In the genomic region with DNA sequence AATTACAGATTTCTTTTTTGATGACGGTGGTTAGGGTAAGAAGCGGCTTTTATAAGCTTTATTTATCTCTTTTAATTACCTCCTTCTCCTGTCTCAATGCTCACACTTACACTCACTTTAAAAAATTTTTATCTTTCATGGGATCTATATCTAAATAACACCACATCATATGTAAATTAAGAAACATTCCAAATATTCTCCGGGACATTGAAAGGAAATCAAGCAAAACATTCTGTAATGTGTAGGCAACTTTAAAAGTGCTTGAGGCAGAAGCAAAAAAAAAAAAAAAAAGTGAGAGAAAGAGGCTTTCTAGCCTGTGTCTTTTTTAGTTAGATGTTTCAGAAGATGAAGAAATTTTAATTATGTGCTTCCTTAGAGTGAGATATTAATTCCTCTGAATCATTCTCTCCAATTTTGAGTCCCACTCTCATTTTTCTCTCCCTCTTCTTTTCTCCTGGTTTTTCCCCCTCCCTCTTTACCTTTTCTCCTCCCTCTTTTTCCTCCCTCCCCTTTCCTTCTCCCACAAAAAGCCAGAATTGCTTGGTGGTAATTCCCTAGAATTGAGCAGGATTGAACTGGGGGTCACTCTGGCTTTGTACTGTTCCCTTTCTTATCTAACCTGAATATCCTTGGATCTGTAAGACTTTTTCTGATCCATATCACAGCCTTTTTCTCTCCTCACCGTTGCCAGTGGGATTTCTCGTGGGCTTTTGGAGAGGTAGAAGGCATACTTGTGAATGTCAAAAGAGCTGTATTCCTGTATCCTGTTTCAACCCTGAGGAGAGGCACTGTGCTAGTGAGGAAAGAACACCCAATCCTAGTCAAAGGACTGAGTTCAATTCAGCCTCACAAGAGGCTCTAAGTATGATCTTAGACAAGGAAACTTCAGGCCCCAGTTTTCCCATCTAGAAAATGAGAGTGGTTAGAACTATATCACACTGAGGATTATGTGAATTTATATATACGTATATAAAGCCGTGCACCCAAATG, we compare ENCODE assay signal across 23 cellular contexts. TPM values are rescaled to one million over a fixed set of nuclear protein-coding genes. Genes with fewer than 3 reads are reported as not detected.
DNase-seq lines count a peak whose midpoint lies in the region; ATAC-seq and TF ChIP-seq lines count a peak whose summit lies in the region.
"Had no signal": no experiment of that assay in that cellular context is flagged by ENCODE, and none has a peak within 500 bp of the region (broad histone marks: within the 10 kb centered on the region; RNA-seq: fewer than 3 reads in every experiment).

No MANE protein-coding gene starts in this region.

- TF ChIP-seq CTCF in SU-DHL-6 (IDR thresholded peaks at IDR 0.05; ENCODE audit: insufficient read depth, low read length, poor library complexity, severe bottlenecking) (no peak), type B pancreatic cell (conservative IDR thresholded peaks at IDR 0.05) (no peak)

- H3K4me2 ChIP-seq in SU-DHL-6 (ENCODE audit: low read depth, low read length, poor library complexity, severe bottlenecking): peak overlapping the region; percentile 32
- H3K4me2 ChIP-seq: hepatocyte had no signal

- peaks cover 6% of the 10 kb centered on the region; the same call in 1 of the 2 replicates for H4K20me1 ChIP-seq in SU-DHL-6 (ENCODE audit: low read depth, low read length)

- H3K4me3 Mint-ChIP-seq in activated naive CD4-positive, alpha-beta T cell treated with anti-CD3 and anti-CD28 coated beads, Interleukin-2, amount 50 U/mL, for 24 hours: no peak overlapping the region
- H3K4me3 Mint-ChIP-seq in activated naive CD4-positive, alpha-beta T cell treated with anti-CD3 and anti-CD28 coated beads, Interleukin-2, amount 10 ng/mL, durations not matched to agents 7 days and 5 days: no peak overlapping the region
- H3K4me3 Mint-ChIP-seq in memory B cell (no peak overlapping the region), type B pancreatic cell (no peak overlapping the region)
- no peak overlapping the region for H3K4me3 Mint-ChIP-seq in activated CD4-positive, alpha-beta T cell treated with anti-CD3 and anti-CD28 coated beads, Interleukin-2, amount 10 ng/mL, durations not matched to agents 24 days and 14 days
- H3K4me3 Mint-ChIP-seq: stimulated activated effector memory CD8-positive, alpha-beta T cell treated with anti-CD3 and anti-CD28 coated beads, Interleukin-12 subunit alpha, Interleukin-12 subunit beta, amount 100 ng/mL, for 72 hours had no signal

- H3K4me3 ChIP-seq in SU-DHL-6 (ENCODE audit: insufficient read depth, low read length, poor library complexity, severe bottlenecking): no peak overlapping the region
- H3K4me3 ChIP-seq: hepatocyte, MG63, prostate gland, testis had no signal

- H3K27me3 Mint-ChIP-seq in activated naive CD4-positive, alpha-beta T cell treated with anti-CD3 and anti-CD28 coated beads, Interleukin-2, amount 50 U/mL, for 24 hours: no peaks in the 10 kb centered on the region
- H3K27me3 Mint-ChIP-seq in activated naive CD4-positive, alpha-beta T cell treated with anti-CD3 and anti-CD28 coated beads, Interleukin-2, amount 10 ng/mL, durations not matched to agents 7 days and 5 days: no peaks in the 10 kb centered on the region
- H3K27me3 Mint-ChIP-seq in memory B cell (no peaks in the 10 kb centered on the region), type B pancreatic cell (no peaks in the 10 kb centered on the region)
- no peaks in the 10 kb centered on the region for H3K27me3 Mint-ChIP-seq in activated CD4-positive, alpha-beta T cell treated with anti-CD3 and anti-CD28 coated beads, Interleukin-2, amount 10 ng/mL, durations not matched to agents 24 days and 14 days

- no peak for DNase-seq in activated naive CD4-positive, alpha-beta T cell treated with anti-CD3 and anti-CD28 coated beads, Interleukin-2, amount 10 ng/mL, durations not matched to agents 7 days and 5 days
- DNase-seq in memory B cell (ENCODE audit: low spot score in 2 of 2) (no peak), type B pancreatic cell (ENCODE audit: extremely low spot score, unreplicated experiment) (no peak), COR-L47 (lab: John Stamatoyannopoulos, UW) (no peak)
- DNase-seq in activated CD4-positive, alpha-beta T cell treated with anti-CD3 and anti-CD28 coated beads for 4 hours: no peak
- no peak for DNase-seq in activated CD4-positive, alpha-beta T cell treated with anti-CD3 and anti-CD28 coated beads, Interleukin-2, amount 10 ng/mL, durations not matched to agents 24 days and 14 days
- DNase-seq: activated gamma-delta T cell treated with Interleukin-2 at 50 U/mL for 16 hours; activated T-cell treated with anti-CD3 and anti-CD28 coated beads, Interleukin-2, amount 50 U/mL, for 1 hour; DMS79; MG63; NCI-H1436; NCI-H2171; NCI-H524 treated with DMSO at 0.1 percent for 48 hours; small intestine; stimulated activated CD4-positive, alpha-beta T cell treated with anti-CD3 and anti-CD28 coated beads, Interleukin-2, amount 100 ng/mL, for 24 hours; T1000; testis had no signal

- CTCF ChIA-PET in activated naive CD4-positive, alpha-beta T cell treated with anti-CD3 and anti-CD28 coated beads, Interleukin-2, amount 10 ng/mL, durations not matched to agents 7 days and 5 days (lab: Charles Lee): no interaction called here

- H3K36me3 Mint-ChIP-seq in activated naive CD4-positive, alpha-beta T cell treated with anti-CD3 and anti-CD28 coated beads, Interleukin-2, amount 50 U/mL, for 24 hours: peaks cover 11% of the 10 kb centered on the region
- H3K36me3 Mint-ChIP-seq in activated naive CD4-positive, alpha-beta T cell treated with anti-CD3 and anti-CD28 coated beads, Interleukin-2, amount 10 ng/mL, durations not matched to agents 7 days and 5 days: no peaks in the 10 kb centered on the region
- H3K36me3 Mint-ChIP-seq in memory B cell (peaks cover 4% of the 10 kb centered on the region), type B pancreatic cell (no peaks in the 10 kb centered on the region)
- no peaks in the 10 kb centered on the region for H3K36me3 Mint-ChIP-seq in activated CD4-positive, alpha-beta T cell treated with anti-CD3 and anti-CD28 coated beads, Interleukin-2, amount 10 ng/mL, durations not matched to agents 24 days and 14 days (ENCODE audit: low read depth)
- H3K36me3 Mint-ChIP-seq: stimulated activated effector memory CD8-positive, alpha-beta T cell treated with anti-CD3 and anti-CD28 coated beads, Interleukin-12 subunit alpha, Interleukin-12 subunit beta, amount 100 ng/mL, for 72 hours had no signal

- H2AFZ ChIP-seq in SU-DHL-6 (ENCODE audit: low read depth, low read length, severe bottlenecking): no peak overlapping the region
- H2AFZ ChIP-seq: hepatocyte had no signal

- H3K27me3 ChIP-seq in SU-DHL-6 (ENCODE audit: low read length): no peaks in the 10 kb centered on the region
- H3K27me3 ChIP-seq: hepatocyte, MG63, testis had no signal

- H3K9me2 ChIP-seq in SU-DHL-6 (replicated peaks; ENCODE audit: insufficient read depth, low read length): no peaks in the 10 kb centered on the region

- no peaks in the 10 kb centered on the region for H3K9me3 ChIP-seq in SU-DHL-6 (ENCODE audit: insufficient read depth, low read length)
- H3K9me3 ChIP-seq: MG63, prostate gland, testis had no signal

- H3K4me1 Mint-ChIP-seq in activated naive CD4-positive, alpha-beta T cell treated with anti-CD3 and anti-CD28 coated beads, Interleukin-2, amount 50 U/mL, for 24 hours: peaks cover 48% of the 10 kb centered on the region
- peaks cover 11% of the 10 kb centered on the region for H3K4me1 Mint-ChIP-seq in activated naive CD4-positive, alpha-beta T cell treated with anti-CD3 and anti-CD28 coated beads, Interleukin-2, amount 10 ng/mL, durations not matched to agents 7 days and 5 days
- H3K4me1 Mint-ChIP-seq in memory B cell (peaks cover 33% of the 10 kb centered on the region), type B pancreatic cell (ENCODE audit: unreplicated experiment) (no peaks in the 10 kb centered on the region)
- H3K4me1 Mint-ChIP-seq in activated CD4-positive, alpha-beta T cell treated with anti-CD3 and anti-CD28 coated beads, Interleukin-2, amount 10 ng/mL, durations not matched to agents 24 days and 14 days: peaks cover 18% of the 10 kb centered on the region

- H3F3A ChIP-seq in SU-DHL-6 (ENCODE audit: insufficient read depth): no peaks in the 10 kb centered on the region; the same call in none of the 2 replicates

- H3K36me3 ChIP-seq in SU-DHL-6 (ENCODE audit: low read length): 0 out of 2 replicates have a peak, but pooled peaks cover 3% of the 10 kb centered on the region
- H3K36me3 ChIP-seq: MG63, prostate gland had no signal

- peaks cover 99% of the 10 kb centered on the region for H3K79me2 ChIP-seq in SU-DHL-6 (ENCODE audit: insufficient read depth, low read length)
- H3K79me2 ChIP-seq: hepatocyte had no signal

- ATAC-seq in memory B cell (ENCODE audit: low read depth): no peak
- ATAC-seq: stimulated activated effector memory CD8-positive, alpha-beta T cell treated with anti-CD3 and anti-CD28 coated beads, Interleukin-12 subunit alpha, Interleukin-12 subunit beta, amount 100 ng/mL, for 72 hours had no signal

- no peak overlapping the region for H3K9ac ChIP-seq in SU-DHL-6 (ENCODE audit: low read length)

- peak overlapping the region; percentile 18; the same call in 1 of the 2 replicates for H3K27ac ChIP-seq in SU-DHL-6 (ENCODE audit: low read depth, low read length)
- H3K27ac ChIP-seq: 22Rv1, hepatocyte, prostate gland, testis had no signal

- H3K9me3 Mint-ChIP-seq in activated naive CD4-positive, alpha-beta T cell treated with anti-CD3 and anti-CD28 coated beads, Interleukin-2, amount 50 U/mL, for 24 hours: no peaks in the 10 kb centered on the region
- H3K9me3 Mint-ChIP-seq in activated naive CD4-positive, alpha-beta T cell treated with anti-CD3 and anti-CD28 coated beads, Interleukin-2, amount 10 ng/mL, durations not matched to agents 7 days and 5 days: no peaks in the 10 kb centered on the region
- H3K9me3 Mint-ChIP-seq in memory B cell: no peaks in the 10 kb centered on the region
- no peaks in the 10 kb centered on the region for H3K9me3 Mint-ChIP-seq in type B pancreatic cell
- peaks cover under 1% of the 10 kb centered on the region for H3K9me3 Mint-ChIP-seq in activated CD4-positive, alpha-beta T cell treated with anti-CD3 and anti-CD28 coated beads, Interleukin-2, amount 10 ng/mL, durations not matched to agents 24 days and 14 days
- H3K9me3 Mint-ChIP-seq: stimulated activated effector memory CD8-positive, alpha-beta T cell treated with anti-CD3 and anti-CD28 coated beads, Interleukin-12 subunit alpha, Interleukin-12 subunit beta, amount 100 ng/mL, for 72 hours had no signal

- intact Hi-C loops in activated CD4-positive, alpha-beta T cell treated with anti-CD3 and anti-CD28 coated beads, Interleukin-2, amount 10 ng/mL, durations not matched to agents 24 days and 14 days (cut with micrococcal nuclease): no loop called here

- peak overlapping the region; percentile 42 for H3K27ac Mint-ChIP-seq in activated naive CD4-positive, alpha-beta T cell treated with anti-CD3 and anti-CD28 coated beads, Interleukin-2, amount 50 U/mL, for 24 hours
- H3K27ac Mint-ChIP-seq in activated naive CD4-positive, alpha-beta T cell treated with anti-CD3 and anti-CD28 coated beads, Interleukin-2, amount 10 ng/mL, durations not matched to agents 7 days and 5 days: no peak overlapping the region
- H3K27ac Mint-ChIP-seq in memory B cell: peak overlapping the region; percentile 79
- peak overlapping the region; percentile 52 for H3K27ac Mint-ChIP-seq in type B pancreatic cell
- H3K27ac Mint-ChIP-seq in activated CD4-positive, alpha-beta T cell treated with anti-CD3 and anti-CD28 coated beads, Interleukin-2, amount 10 ng/mL, durations not matched to agents 24 days and 14 days: no peak overlapping the region
- H3K27ac Mint-ChIP-seq: stimulated activated effector memory CD8-positive, alpha-beta T cell treated with anti-CD3 and anti-CD28 coated beads, Interleukin-12 subunit alpha, Interleukin-12 subunit beta, amount 100 ng/mL, for 72 hours had no signal

RNA-seq across cellular contexts. Expression of gene KCNQ5, which starts 30.4 kb away (rescaled TPM):
- 1.1 and 1.7 TPM in 2 replicates for total RNA-seq in type B pancreatic cell (ENCODE audit: low replicate concordance)
- total RNA-seq in activated CD4-positive, alpha-beta T cell treated with anti-CD3 and anti-CD28 coated beads, Interleukin-2, amount 10 ng/mL, durations not matched to agents 24 days and 14 days: 11.5 and 13.7 TPM in 2 replicates

Comparison
In these comparisons a context has a peak if more than half of its experiments do, and no peak if none do; other contexts are left out.
1. H3K27ac Mint-ChIP-seq: peak in activated naive CD4-positive, alpha-beta T cell treated with anti-CD3 and anti-CD28 coated beads, Interleukin-2, amount 50 U/mL, for 24 hours (single experiment), memory B cell (single experiment) and type B pancreatic cell (single experiment); none in activated naive CD4-positive, alpha-beta T cell treated with anti-CD3 and anti-CD28 coated beads, Interleukin-2, amount 10 ng/mL, durations not matched to agents 7 days and 5 days (single experiment) and activated CD4-positive, alpha-beta T cell treated with anti-CD3 and anti-CD28 coated beads, Interleukin-2, amount 10 ng/mL, durations not matched to agents 24 days and 14 days (single experiment).